ENCODE assay signal across 8 cellular contexts in the genomic region with DNA sequence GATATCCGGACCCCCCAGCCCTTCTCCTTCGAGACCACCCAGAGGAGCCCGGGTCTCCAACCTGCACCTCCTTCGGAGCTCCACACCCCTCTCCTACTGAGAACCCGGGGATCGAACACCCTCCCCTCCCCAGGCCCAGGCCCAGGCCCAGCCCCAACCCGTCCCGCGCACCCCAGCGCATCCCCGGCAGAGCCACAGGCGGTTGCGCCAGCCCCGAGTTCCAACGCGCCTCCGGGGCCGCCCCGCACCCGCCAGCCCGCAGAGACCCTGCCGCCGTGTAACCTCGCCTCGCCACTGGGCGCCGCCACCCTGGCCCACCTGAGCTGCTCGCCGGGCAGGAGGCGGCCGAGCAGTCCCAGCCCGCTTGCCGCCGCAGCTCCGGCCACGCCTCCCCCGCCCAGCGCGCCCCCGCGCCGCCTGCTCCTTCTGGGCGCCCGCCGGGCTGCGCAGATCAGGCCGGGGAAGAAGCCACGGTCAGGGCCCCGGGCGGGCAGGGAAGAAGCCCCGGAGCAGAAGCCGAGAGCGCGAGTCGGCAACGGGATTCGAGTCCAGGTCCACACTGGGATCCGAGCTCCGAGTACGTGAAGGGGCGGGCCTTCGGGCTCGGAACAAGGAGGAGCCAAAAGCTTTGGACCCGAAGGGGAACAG. TPM values are rescaled to one million over a fixed set of nuclear protein-coding genes. Genes with fewer than 3 reads are reported as not detected.
DNase-seq lines count a peak whose midpoint lies in the region; ATAC-seq and TF ChIP-seq lines count a peak whose summit lies in the region.

A gene with protein sequence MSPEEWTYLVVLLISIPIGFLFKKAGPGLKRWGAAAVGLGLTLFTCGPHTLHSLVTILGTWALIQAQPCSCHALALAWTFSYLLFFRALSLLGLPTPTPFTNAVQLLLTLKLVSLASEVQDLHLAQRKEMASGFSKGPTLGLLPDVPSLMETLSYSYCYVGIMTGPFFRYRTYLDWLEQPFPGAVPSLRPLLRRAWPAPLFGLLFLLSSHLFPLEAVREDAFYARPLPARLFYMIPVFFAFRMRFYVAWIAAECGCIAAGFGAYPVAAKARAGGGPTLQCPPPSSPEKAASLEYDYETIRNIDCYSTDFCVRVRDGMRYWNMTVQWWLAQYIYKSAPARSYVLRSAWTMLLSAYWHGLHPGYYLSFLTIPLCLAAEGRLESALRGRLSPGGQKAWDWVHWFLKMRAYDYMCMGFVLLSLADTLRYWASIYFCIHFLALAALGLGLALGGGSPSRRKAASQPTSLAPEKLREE (minus strand): TSS at position 561 of the 648 bp plus-strand sequence. CDS start 1,072 bp downstream, outside the sequence.

- ATAC-seq in GM18858 (IDR thresholded peaks at IDR 0.05; ENCODE audit: unreplicated experiment) (peak; percentile 15), HG02981 (IDR thresholded peaks at IDR 0.05; ENCODE audit: unreplicated experiment) (peak; percentile 17)

- peak within 1 kb of the TSS; percentile 100 for H3K27ac Mint-ChIP-seq in nephron progenitor cell

- H3K9me3 Mint-ChIP-seq in nephron progenitor cell = no peaks in the 10 kb centered on the region

- DNase-seq in AG09309 (ENCODE audit: low read depth) (no peak), SK-MEL-5 (ENCODE audit: low read depth, low spot score) (no peak), epithelial cell of esophagus (ENCODE audit: low read depth) (no peak), nephron progenitor cell (peak; percentile 88), GDM1 (lab: John Stamatoyannopoulos, UW) (no peak), NCI-H2227 treated with DMSO at 0.1 percent for 48 hours (lab: John Stamatoyannopoulos, UW) (no peak)

- peaks cover 43% of the 10 kb centered on the region for H3K4me1 Mint-ChIP-seq in nephron progenitor cell

- TF ChIP-seq CTCF in AG09309 (IDR thresholded peaks at IDR 0.05; ENCODE audit: control insufficient read depth, insufficient read depth, low read depth, low read length, missing control alignments) (no peak), epithelial cell of esophagus (IDR thresholded peaks at IDR 0.05; ENCODE audit: insufficient read depth, low read depth, low read length, missing control alignments) (no peak), nephron progenitor cell (IDR thresholded peaks at IDR 0.05) (no peak)

- peaks cover 5% of the 10 kb centered on the region for H3K27me3 Mint-ChIP-seq in nephron progenitor cell (ENCODE audit: low read depth, poor library complexity)

- H3K4me3 ChIP-seq in AG09309 (ENCODE audit: control insufficient read depth, low read depth, low read length) (peak within 1 kb of the TSS; percentile 85), epithelial cell of esophagus (ENCODE audit: low read length) (peak within 1 kb of the TSS; percentile 76)

- in situ Hi-C loops in SK-MEL-5 (cut with HindIII; ENCODE audit: low pct_unique_long_range_greater_than_20kb, low sequenced_read_pairs) = no loop called here

- H3K4me3 Mint-ChIP-seq in nephron progenitor cell = peak within 1 kb of the TSS; percentile 93

- H3K36me3 Mint-ChIP-seq in nephron progenitor cell (ENCODE audit: low read depth) = peaks cover 32% of the 10 kb centered on the region

RNA-seq across cellular contexts. Expression of the gene that starts here (rescaled TPM):
- 32.8 and 33.6 TPM in 2 replicates for total RNA-seq in SK-MEL-5 (2014; rRNA removed; shearing (Covaris generic))
- polyA plus RNA-seq in SK-MEL-5 (2015; cell fraction: cytosol; rRNA removed) = 95.9 and 138 TPM in 2 replicates
- polyA plus RNA-seq in SK-MEL-5 (2015; cell fraction: nucleus; rRNA removed) = 43.8 and 59.3 TPM in 2 replicates
